8 cellular contexts compared by ENCODE assay signal in the genomic region with DNA sequence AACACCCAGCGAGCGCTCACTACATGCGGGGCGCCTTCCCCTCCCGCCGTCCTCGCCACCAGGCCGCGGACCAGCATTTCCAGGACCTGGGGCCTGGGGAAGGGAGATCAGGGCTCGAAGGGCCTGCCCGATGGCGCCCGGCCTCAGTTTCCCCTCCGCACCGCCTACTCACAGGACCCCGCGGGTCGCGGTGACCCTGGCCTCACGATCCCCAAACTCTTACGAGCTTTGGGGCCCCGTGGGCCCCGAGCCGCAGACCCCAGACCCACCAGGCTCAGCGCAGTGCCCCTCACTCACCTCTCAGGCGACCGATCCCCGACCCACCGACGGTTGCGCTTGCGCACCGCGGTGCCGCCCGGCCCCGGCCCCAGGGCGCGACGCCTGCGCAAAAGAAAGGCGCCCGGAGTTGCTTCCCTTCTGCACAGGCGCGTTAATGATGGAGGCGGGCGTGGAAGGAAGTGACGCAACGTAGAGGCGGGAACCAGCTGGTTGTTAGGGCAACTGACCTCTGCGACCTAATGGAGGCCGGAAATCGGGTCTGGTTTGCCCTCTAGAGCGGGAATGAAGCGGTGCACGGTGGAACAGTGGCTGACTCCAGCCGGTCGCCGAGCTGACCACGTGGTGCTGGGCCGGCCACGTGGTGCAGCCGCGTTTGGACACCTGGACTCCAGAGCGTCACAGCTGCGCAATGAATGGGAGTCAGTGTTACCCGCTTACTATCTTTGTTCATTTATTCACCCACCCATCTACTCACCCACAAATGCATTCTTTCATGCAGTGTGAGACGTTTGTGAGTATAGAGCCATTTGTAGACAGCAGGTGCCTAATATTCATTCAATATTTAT. TPM values are rescaled to one million over a fixed set of nuclear protein-coding genes. Genes with fewer than 3 reads are reported as not detected.
A peak's percentile ranks its signal among the peaks of the same experiment; 100 is the strongest.
DNase-seq lines count a peak whose midpoint lies in the region; ATAC-seq and TF ChIP-seq lines count a peak whose summit lies in the region.

A gene with protein sequence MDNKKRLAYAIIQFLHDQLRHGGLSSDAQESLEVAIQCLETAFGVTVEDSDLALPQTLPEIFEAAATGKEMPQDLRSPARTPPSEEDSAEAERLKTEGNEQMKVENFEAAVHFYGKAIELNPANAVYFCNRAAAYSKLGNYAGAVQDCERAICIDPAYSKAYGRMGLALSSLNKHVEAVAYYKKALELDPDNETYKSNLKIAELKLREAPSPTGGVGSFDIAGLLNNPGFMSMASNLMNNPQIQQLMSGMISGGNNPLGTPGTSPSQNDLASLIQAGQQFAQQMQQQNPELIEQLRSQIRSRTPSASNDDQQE (minus strand): TSS at position 338 of the 845 bp plus-strand sequence. CDS start 14,205 bp downstream, outside the sequence.

- H3K27ac ChIP-seq in SU-DHL-6 (ENCODE audit: low read depth, low read length) (peak within 1 kb of the TSS; percentile 63), thymus (ENCODE audit: low read depth) (peak within 1 kb of the TSS; percentile 81)

- H3K4me2 ChIP-seq in SU-DHL-6 (ENCODE audit: low read depth, low read length, poor library complexity, severe bottlenecking): peak within 1 kb of the TSS; percentile 90

- no peaks in the 10 kb centered on the region for H3K9me3 ChIP-seq in SU-DHL-6 (ENCODE audit: insufficient read depth, low read length)
- H3K9me3 ChIP-seq in thymus (ENCODE audit: control insufficient read depth): no peaks in the 10 kb centered on the region

- no peaks in the 10 kb centered on the region; the same call in 1 of the 2 replicates for H4K20me1 ChIP-seq in SU-DHL-6 (ENCODE audit: low read depth, low read length)

- intact Hi-C loops in head of caudate nucleus (cut with DNase I): no loop called here

- ATAC-seq in HG02678 (IDR thresholded peaks at IDR 0.05; ENCODE audit: unreplicated experiment): peak; percentile 78
- ATAC-seq in activated naive CD8-positive, alpha-beta T cell treated with anti-CD3 and anti-CD28 coated beads, Interleukin-2, amount 10 ng/mL, durations not matched to agents 7 days and 5 days (ENCODE audit: low read depth): peak; percentile 69

- H3K27ac Mint-ChIP-seq in activated naive CD8-positive, alpha-beta T cell treated with anti-CD3 and anti-CD28 coated beads, Interleukin-2, amount 10 ng/mL, durations not matched to agents 7 days and 5 days: peak within 1 kb of the TSS; percentile 90
- H3K27ac Mint-ChIP-seq in osteocyte (ENCODE audit: unreplicated experiment): peak within 1 kb of the TSS; percentile 98

- H3K4me3 ChIP-seq in SU-DHL-6 (ENCODE audit: insufficient read depth, low read length, poor library complexity, severe bottlenecking) (peak within 1 kb of the TSS; percentile 87), thymus (ENCODE audit: low read length) (peak within 1 kb of the TSS; percentile 67)

- H3K4me3 Mint-ChIP-seq in activated naive CD8-positive, alpha-beta T cell treated with anti-CD3 and anti-CD28 coated beads, Interleukin-2, amount 10 ng/mL, durations not matched to agents 7 days and 5 days: peak within 1 kb of the TSS; percentile 89
- H3K4me3 Mint-ChIP-seq in osteocyte (ENCODE audit: unreplicated experiment): peak within 1 kb of the TSS; percentile 84

- peaks cover 77% of the 10 kb centered on the region for H3K79me2 ChIP-seq in SU-DHL-6 (ENCODE audit: insufficient read depth, low read length)

- DNase-seq in NCI-H128 (lab: John Stamatoyannopoulos, UW; ENCODE audit: unreplicated experiment) (peak; percentile 95), head of caudate nucleus (peak; percentile 96 to 100 (median 98)), osteocyte (ENCODE audit: extremely low spot score, unreplicated experiment) (peak; percentile 99)
- DNase-seq in activated naive CD8-positive, alpha-beta T cell treated with anti-CD3 and anti-CD28 coated beads, Interleukin-2, amount 10 ng/mL, durations not matched to agents 7 days and 5 days: peak; percentile 93

- H3K9me3 Mint-ChIP-seq in activated naive CD8-positive, alpha-beta T cell treated with anti-CD3 and anti-CD28 coated beads, Interleukin-2, amount 10 ng/mL, durations not matched to agents 7 days and 5 days: no peaks in the 10 kb centered on the region
- H3K9me3 Mint-ChIP-seq in osteocyte (ENCODE audit: unreplicated experiment): no peaks in the 10 kb centered on the region

- peaks cover 26% of the 10 kb centered on the region for H3K4me1 ChIP-seq in thymus (ENCODE audit: control insufficient read depth, insufficient read depth, low read length)

- peak; percentile 58 for TF ChIP-seq CTCF in GM12872 (IDR thresholded peaks at IDR 0.05; ENCODE audit: insufficient read depth, low read depth, low read length)
- TF ChIP-seq CTCF in SU-DHL-6 (IDR thresholded peaks at IDR 0.05; ENCODE audit: insufficient read depth, low read length, poor library complexity, severe bottlenecking): no peak
- TF ChIP-seq CTCF in osteocyte (IDR thresholded peaks at IDR 0.05): peak; percentile 50

- peak within 1 kb of the TSS; percentile 95 for H3K9ac ChIP-seq in SU-DHL-6 (ENCODE audit: low read length)

- H3K27me3 Mint-ChIP-seq in activated naive CD8-positive, alpha-beta T cell treated with anti-CD3 and anti-CD28 coated beads, Interleukin-2, amount 10 ng/mL, durations not matched to agents 7 days and 5 days: no peaks in the 10 kb centered on the region
- H3K27me3 Mint-ChIP-seq in osteocyte (ENCODE audit: unreplicated experiment): no peaks in the 10 kb centered on the region

- H3K27me3 ChIP-seq in SU-DHL-6 (ENCODE audit: low read length): no peaks in the 10 kb centered on the region
- no peaks in the 10 kb centered on the region for H3K27me3 ChIP-seq in thymus (ENCODE audit: control insufficient read depth, insufficient read depth)

- peak within 1 kb of the TSS; percentile 49 for H2AFZ ChIP-seq in SU-DHL-6 (ENCODE audit: low read depth, low read length, severe bottlenecking)

- no peaks in the 10 kb centered on the region for H3K36me3 Mint-ChIP-seq in activated naive CD8-positive, alpha-beta T cell treated with anti-CD3 and anti-CD28 coated beads, Interleukin-2, amount 10 ng/mL, durations not matched to agents 7 days and 5 days
- no peaks in the 10 kb centered on the region for H3K36me3 Mint-ChIP-seq in osteocyte (ENCODE audit: unreplicated experiment)

- WGBS in thymus: 1% methylated on average over 68 of the region's 68 CpGs

- H3F3A ChIP-seq in SU-DHL-6 (ENCODE audit: insufficient read depth): peaks cover 13% of the 10 kb centered on the region

- H3K36me3 ChIP-seq in SU-DHL-6 (ENCODE audit: low read length) (no peaks in the 10 kb centered on the region), thymus (ENCODE audit: control insufficient read depth, insufficient read depth) (peaks cover 8% of the 10 kb centered on the region)

- peaks cover 32% of the 10 kb centered on the region for H3K4me1 Mint-ChIP-seq in activated naive CD8-positive, alpha-beta T cell treated with anti-CD3 and anti-CD28 coated beads, Interleukin-2, amount 10 ng/mL, durations not matched to agents 7 days and 5 days
- H3K4me1 Mint-ChIP-seq in osteocyte (ENCODE audit: unreplicated experiment): peaks cover 40% of the 10 kb centered on the region

- POLR2A ChIA-PET in activated naive CD8-positive, alpha-beta T cell treated with anti-CD3 and anti-CD28 coated beads, Interleukin-2, amount 10 ng/mL, durations not matched to agents 7 days and 5 days (lab: Charles Lee): interaction anchor here (1.1 to 1.3 kb wide), 2 partner anchors 44 to 307 kb away, joined by 4 to 5 read pairs; partner anchors contain the start of genes GADD45B and SLC39A3

- H3K9me2 ChIP-seq in SU-DHL-6 (replicated peaks; ENCODE audit: insufficient read depth, low read length): no peaks in the 10 kb centered on the region

RNA-seq across cellular contexts. Expression of the gene that starts here (rescaled TPM):
- 10 to 100 TPM; 39.6 to 42.6 TPM for total RNA-seq in activated naive CD8-positive, alpha-beta T cell treated with anti-CD3 and anti-CD28 coated beads, Interleukin-2, amount 10 ng/mL, durations not matched to agents 7 days and 5 days
- 50.7 and 53.2 TPM in 2 replicates for total RNA-seq in osteocyte
- polyA plus RNA-seq in thymus: 55.4 TPM

Comparison
In these comparisons a context has a peak if more than half of its experiments do, and no peak if none do; other contexts are left out.
1. Peak in every context shown above with its lines: DNase-seq, ATAC-seq, H3K4me3 ChIP-seq and H3K27ac ChIP-seq.